24 cellular contexts compared by ENCODE assay signal in genomic region chr10:51629969-51630617, GRCh38.
DNase-seq lines count a peak whose midpoint lies in the region; ATAC-seq and TF ChIP-seq lines count a peak whose summit lies in the region.
"Had no signal": no experiment of that assay in that cellular context is flagged by ENCODE, and none has a peak within 500 bp of the region (broad histone marks: within the 10 kb centered on the region; RNA-seq: fewer than 3 reads in every experiment).

No MANE protein-coding gene starts in this region.

- no peaks in the 10 kb centered on the region for H3K4me1 ChIP-seq in GM23338 (ENCODE audit: insufficient read depth)
- H3K4me1 ChIP-seq: foreskin keratinocyte, prostate gland had no signal

- no peak overlapping the region for H3K27ac Mint-ChIP-seq in GM23338
- H3K27ac Mint-ChIP-seq: activated CD4-positive, alpha-beta T cell treated with anti-CD3 and anti-CD28 coated beads, Interleukin-2, amount 10 ng/mL, durations not matched to agents 7 days and 5 days; activated CD8-positive, alpha-beta memory T cell treated with anti-CD3 and anti-CD28 coated beads, Interleukin-2, amount 10 ng/mL, durations not matched to agents 7 days and 5 days; activated naive CD4-positive, alpha-beta T cell treated with anti-CD3 and anti-CD28 coated beads, Interleukin-2, amount 50 U/mL, for 72 hours; CD4-positive, alpha-beta T cell had no signal

- DNase-seq in Ammon's horn (ENCODE audit: low spot score): peak; percentile 29
- peak; percentile 77 for DNase-seq in coronary artery (ENCODE audit: low spot score)
- DNase-seq in left ventricle myocardium superior: no peak
- DNase-seq in stromal cell of bone marrow (ENCODE audit: low read depth): peak; percentile 19
- DNase-seq in activated T-cell treated with anti-CD3 and anti-CD28 coated beads, Interleukin-2, amount 50 U/mL, for 48 hours: no peak
- DNase-seq in GM23338 (ENCODE audit: low spot score): no peak
- DNase-seq: activated CD4-positive, alpha-beta T cell treated with anti-CD3 and anti-CD28 coated beads, Interleukin-2, amount 10 ng/mL, durations not matched to agents 7 days and 5 days; activated CD8-positive, alpha-beta memory T cell treated with anti-CD3 and anti-CD28 coated beads, Interleukin-2, amount 10 ng/mL, durations not matched to agents 7 days and 5 days; CD4-positive, alpha-beta T cell; cerebellar nuclear complex; DMS 273 treated with DMSO at 0.1 percent for 48 hours; foreskin keratinocyte; hypothalamus; NCI-H2029 treated with DMSO at 0.1 percent for 48 hours; NCI-H345; NCI-H82; stimulated activated CD4-positive, alpha-beta T cell treated with anti-CD3 and anti-CD28 coated beads, Interleukin-2, amount 100 ng/mL, for 24 hours; substantia nigra; WERI-Rb-1 had no signal

- H3K27me3 ChIP-seq in GM23338 (ENCODE audit: insufficient read depth): no peaks in the 10 kb centered on the region
- H3K27me3 ChIP-seq: ascending aorta, foreskin keratinocyte had no signal

- H3K36me3 Mint-ChIP-seq in GM23338 (ENCODE audit: low read depth): no peaks in the 10 kb centered on the region
- H3K36me3 Mint-ChIP-seq: activated CD8-positive, alpha-beta memory T cell treated with anti-CD3 and anti-CD28 coated beads, Interleukin-2, amount 10 ng/mL, durations not matched to agents 7 days and 5 days; activated naive CD4-positive, alpha-beta T cell treated with anti-CD3 and anti-CD28 coated beads, Interleukin-2, amount 50 U/mL, for 72 hours had no signal

- no peaks in the 10 kb centered on the region for H3K9me2 ChIP-seq in GM23338 (ENCODE audit: insufficient read depth)

- TF ChIP-seq CTCF in coronary artery (IDR thresholded peaks at IDR 0.05): no peak
- TF ChIP-seq CTCF in GM23338 (conservative IDR thresholded peaks at IDR 0.05; ENCODE audit: low read depth in 2 of 2): no peak

- H3K27ac ChIP-seq in coronary artery (no peak overlapping the region), GM23338 (ENCODE audit: low read depth) (no peak overlapping the region)
- H3K27ac ChIP-seq: foreskin keratinocyte, prostate gland, WERI-Rb-1 had no signal

- H3K4me3 ChIP-seq in coronary artery (no peak overlapping the region), GM23338 (no peak overlapping the region)
- H3K4me3 ChIP-seq: ascending aorta, prostate gland, smooth muscle cell had no signal

- H3F3A ChIP-seq in GM23338 (replicated peaks; ENCODE audit: low read depth): no peaks in the 10 kb centered on the region

- no peaks in the 10 kb centered on the region for H4K20me1 ChIP-seq in GM23338 (replicated peaks; ENCODE audit: insufficient read depth)

- no peak overlapping the region for H3K4me3 Mint-ChIP-seq in GM23338
- H3K4me3 Mint-ChIP-seq: activated CD4-positive, alpha-beta T cell treated with anti-CD3 and anti-CD28 coated beads, Interleukin-2, amount 10 ng/mL, durations not matched to agents 7 days and 5 days; activated CD8-positive, alpha-beta memory T cell treated with anti-CD3 and anti-CD28 coated beads, Interleukin-2, amount 10 ng/mL, durations not matched to agents 7 days and 5 days; CD4-positive, alpha-beta T cell had no signal

- no peaks in the 10 kb centered on the region; the same call in 2 of the 3 replicates for H3K4me1 Mint-ChIP-seq in GM23338
- H3K4me1 Mint-ChIP-seq: activated CD4-positive, alpha-beta T cell treated with anti-CD3 and anti-CD28 coated beads, Interleukin-2, amount 10 ng/mL, durations not matched to agents 7 days and 5 days; activated CD8-positive, alpha-beta memory T cell treated with anti-CD3 and anti-CD28 coated beads, Interleukin-2, amount 10 ng/mL, durations not matched to agents 7 days and 5 days had no signal

- intact Hi-C loops in left ventricle myocardium superior (cut with micrococcal nuclease): loop anchor here (10.0 kb wide), 1 partner anchor 55 kb away; no protein-coding TSS in a partner anchor

- no peaks in the 10 kb centered on the region for H3K9me3 Mint-ChIP-seq in GM23338
- H3K9me3 Mint-ChIP-seq: activated CD4-positive, alpha-beta T cell treated with anti-CD3 and anti-CD28 coated beads, Interleukin-2, amount 10 ng/mL, durations not matched to agents 7 days and 5 days; activated naive CD4-positive, alpha-beta T cell treated with anti-CD3 and anti-CD28 coated beads, Interleukin-2, amount 50 U/mL, for 72 hours; CD4-positive, alpha-beta T cell had no signal

- no peaks in the 10 kb centered on the region for H3K36me3 ChIP-seq in GM23338 (ENCODE audit: insufficient read depth)
- H3K36me3 ChIP-seq: ascending aorta, prostate gland, WERI-Rb-1 had no signal

- ATAC-seq in left ventricle myocardium superior (peak; percentile 90), GM19324 (IDR thresholded peaks at IDR 0.05; ENCODE audit: low FRiP score, unreplicated experiment) (no peak), GM23338 (no peak)
- ATAC-seq: activated CD8-positive, alpha-beta memory T cell treated with anti-CD3 and anti-CD28 coated beads, Interleukin-2, amount 10 ng/mL, durations not matched to agents 7 days and 5 days; activated naive CD4-positive, alpha-beta T cell treated with anti-CD3 and anti-CD28 coated beads, Interleukin-2, amount 50 U/mL, for 72 hours; foreskin keratinocyte had no signal

- H3K27me3 Mint-ChIP-seq in GM23338 (ENCODE audit: insufficient read depth, low read depth, poor library complexity): no peaks in the 10 kb centered on the region

- H3K4me2 ChIP-seq in GM23338: no peak overlapping the region
- H3K4me2 ChIP-seq: smooth muscle cell had no signal

- no peaks in the 10 kb centered on the region for H3K79me2 ChIP-seq in GM23338 (replicated peaks; ENCODE audit: insufficient read depth)

- H2AFZ ChIP-seq in GM23338: no peak overlapping the region

TF ChIP-seq in GM23338, 12 proteins besides CTCF, POLR2A, EP300 and RAD21 (continues in another document):
- no peak for TF ChIP-seq REST (IDR thresholded peaks at IDR 0.05; ENCODE audit: unreplicated experiment)
- TF ChIP-seq EZH2phosphoT487 (IDR thresholded peaks at IDR 0.05; ENCODE audit: unreplicated experiment): no peak
- no peak for TF ChIP-seq STAT1 (IDR thresholded peaks at IDR 0.05; ENCODE audit: unreplicated experiment)
- TF ChIP-seq ZNF114 (CRISPR knock-in tag; IDR thresholded peaks at IDR 0.05): no peak
- TF ChIP-seq NANOG (IDR thresholded peaks at IDR 0.05; ENCODE audit: borderline replicate concordance): no peak

Comparison
In these comparisons a context has a peak if more than half of its experiments do, and no peak if none do; other contexts are left out.
1. DNase-seq: peak in Ammon's horn (single experiment), coronary artery (single experiment) and stromal cell of bone marrow (single experiment); none in left ventricle myocardium superior (single experiment), activated T-cell treated with anti-CD3 and anti-CD28 coated beads, Interleukin-2, amount 50 U/mL, for 48 hours (0 of 2) and GM23338 (single experiment).